19 cellular contexts compared by ENCODE assay signal in genomic region chr17:74464730-74465377, GRCh38. TPM values are rescaled to one million over a fixed set of nuclear protein-coding genes. Genes with fewer than 3 reads are reported as not detected.
DNase-seq lines count a peak whose midpoint lies in the region; ATAC-seq, FAIRE-seq and TF ChIP-seq lines count a peak whose summit lies in the region.
"Had no signal": no experiment of that assay in that cellular context is flagged by ENCODE, and none has a peak within 500 bp of the region (broad histone marks: within the 10 kb centered on the region; RNA-seq: fewer than 3 reads in every experiment).

No MANE protein-coding gene starts in this region.

- BruUV-seq in Calu3 (replicated peaks; lab: Mats Ljungman, UMichigan): no TSS peak

- no peak overlapping the region; the same call in 1 of the 2 replicates for H4K8ac ChIP-seq in H1 (ENCODE audit: extremely low read depth, insufficient read depth, low read length)

- H3K9me3 ChIP-seq in right atrium auricular region (no peaks in the 10 kb centered on the region), H1 (ENCODE audit: insufficient read depth in 2 of 2, low read depth in 1 of 2, low read length in 1 of 2) (no peaks in the 10 kb centered on the region)

- no peaks in the 10 kb centered on the region for H3K4me1 Mint-ChIP-seq in Calu3 (ENCODE audit: low read depth, unreplicated experiment)

- H3K36me3 Mint-ChIP-seq in Calu3 (ENCODE audit: insufficient read depth, unreplicated experiment): no peaks in the 10 kb centered on the region

- no peak overlapping the region for H3K4ac ChIP-seq in H1 (replicated peaks; ENCODE audit: insufficient read length, low read depth, low read length)

- H3K9ac ChIP-seq in H1 (replicated peaks in 1 of 4; ENCODE audit: extremely low read depth in 1 of 4, low read depth in 3 of 4, low read length in 3 of 4): no peak overlapping the region

- no peak for TF ChIP-seq EP300 in H1 (IDR thresholded peaks at IDR 0.05; ENCODE audit: borderline replicate concordance in 1 of 2, low read depth in 2 of 2, low read length in 2 of 2)

- H3K27me3 ChIP-seq in right atrium auricular region (peaks cover 0 to 4% of the 10 kb centered on the region in 2 donors), H1 (replicated peaks in 1 of 4; ENCODE audit: control insufficient read depth in 3 of 4, extremely low read depth in 1 of 4, insufficient read depth in 3 of 4, low read length in 3 of 4) (peaks cover 3 to 25% (median 22%) of the 10 kb centered on the region in 4 experiments)

- TF ChIP-seq POLR2A in H1 (IDR thresholded peaks at IDR 0.05; ENCODE audit: control extremely low read depth in 1 of 2, low read depth in 2 of 2, low read length in 2 of 2): no peak

- intact Hi-C loops in left ventricle myocardium superior (cut with micrococcal nuclease) (no loop called here), Calu3 (cut with micrococcal nuclease; ENCODE audit: unreplicated experiment) (no loop called here)

- no peak overlapping the region for H2AFZ ChIP-seq in H1 (ENCODE audit: low read length)

- no peak for TF ChIP-seq CTCF in right atrium auricular region (IDR thresholded peaks at IDR 0.05)
- TF ChIP-seq CTCF in H1 (IDR thresholded peaks at IDR 0.05; ENCODE audit: control extremely low read depth in 1 of 3, insufficient read depth in 1 of 3, low read depth in 1 of 3, low read length in 3 of 3): no peak
- no peak for TF ChIP-seq CTCF in Calu3 (IDR thresholded peaks at IDR 0.05; ENCODE audit: unreplicated experiment)

- no peak overlapping the region; a peak in 1 of 4 replicates for H3K4me2 ChIP-seq in H1 (ENCODE audit: insufficient read depth in 1 of 2, low read depth in 2 of 2, low read length in 2 of 2)

- FAIRE-seq in HTR-8/SVneo (lab: Jason Lieb, UNC) (peak; percentile 100), H1 (lab: Jason Lieb, UNC) (no peak)
- FAIRE-seq: A204.1, G401.6 had no signal

- H3K23ac ChIP-seq in H1 (ENCODE audit: insufficient read length): no peak overlapping the region

- peak overlapping the region; percentile 8 for H4K91ac ChIP-seq in H1 (replicated peaks; ENCODE audit: insufficient read length, low read length)

- no peak overlapping the region for H3K14ac ChIP-seq in H1 (ENCODE audit: insufficient read length)

- H2AK5ac ChIP-seq in H1 (ENCODE audit: low read depth, low read length): peak overlapping the region; percentile 79

- H3K4me3 ChIP-seq in right atrium auricular region (no peak overlapping the region), H1 (ENCODE audit: extremely low read depth in 1 of 4, insufficient read depth in 2 of 4, low read depth in 3 of 4, low read length in 4 of 4) (no peak overlapping the region)

- H3K4me1 ChIP-seq in right atrium auricular region (peaks cover 0 to 4% of the 10 kb centered on the region in 2 donors), H1 (replicated peaks in 1 of 4; ENCODE audit: control insufficient read depth in 3 of 4, insufficient read depth in 4 of 4, low read length in 3 of 4) (peaks cover 0 to 9% (median 2%) of the 10 kb centered on the region in 4 experiments; a peak in 2 of 7 replicates)

- TF ChIP-seq RAD21 in H1 (IDR thresholded peaks at IDR 0.05 in 1 of 2, conservative IDR thresholded peaks at IDR 0.05 in 1 of 2; ENCODE audit: low read depth in 2 of 2, low read length in 2 of 2): no peak

- peaks cover 26% of the 10 kb centered on the region for H3K23me2 ChIP-seq in H1 (ENCODE audit: low read depth, low read length)

- H4K20me1 ChIP-seq in H1 (replicated peaks in 1 of 2; ENCODE audit: control insufficient read depth in 1 of 2, insufficient read depth in 2 of 2, low read length in 2 of 2): peaks cover 0 to 8% of the 10 kb centered on the region in 2 experiments

- POLR2A ChIA-PET in H1 (lab: Charles Lee; ENCODE audit: partially characterized antibody): no interaction called here

- H2BK12ac ChIP-seq in H1 (ENCODE audit: low read depth, low read length): 0 out of 2 replicates have a peak overlapping the region, but pooled peaks have one; percentile 12

- H2BK15ac ChIP-seq in H1 (ENCODE audit: low read length): peak overlapping the region; percentile 3; the same call in 1 of the 2 replicates

- peaks cover 14% of the 10 kb centered on the region for H3K27me3 Mint-ChIP-seq in Calu3 (ENCODE audit: unreplicated experiment)

- ATAC-seq in left ventricle myocardium superior (no peak), HG03175 (IDR thresholded peaks at IDR 0.05; ENCODE audit: unreplicated experiment) (no peak)
- ATAC-seq: PC-3, SK-N-SH treated with all-trans-retinoic acid at 6 μM for 48 hours had no signal

- no peak overlapping the region for H3K27ac ChIP-seq in right atrium auricular region
- no peak overlapping the region for H3K27ac ChIP-seq in H1 (ENCODE audit: low read depth, low read length)

- CTCF ChIA-PET in H1 (lab: Charles Lee; ENCODE audit: partially characterized antibody) (interaction anchor here (0.9 to 1.3 kb wide), 3 partner anchors 9 to 107 kb away, joined by 3 to 4 read pairs (median 4); no protein-coding TSS in a partner anchor), Calu3 (lab: Charles Lee) (interaction anchor here (1.0 to 1.1 kb wide), 2 partner anchors 68 to 86 kb away, joined by 3 to 4 read pairs; no protein-coding TSS in a partner anchor)

- no peaks in the 10 kb centered on the region for H3K79me2 ChIP-seq in H1 (ENCODE audit: control insufficient read depth in 1 of 2, insufficient read depth in 2 of 2, low read length in 2 of 2)

- no peaks in the 10 kb centered on the region for H3K9me3 Mint-ChIP-seq in Calu3 (ENCODE audit: low read depth, unreplicated experiment)
- H3K9me3 Mint-ChIP-seq: CD14-positive monocyte had no signal

- H3K56ac ChIP-seq in H1 (replicated peaks; ENCODE audit: insufficient read length, low read depth, low read length): peak overlapping the region; percentile 96

- no peak overlapping the region for H4K5ac ChIP-seq in H1 (ENCODE audit: insufficient read length, low read depth, low read length)

- H3K18ac ChIP-seq in H1 (ENCODE audit: extremely low read depth, low read length): no peak overlapping the region

- no peak overlapping the region for H3K4me3 Mint-ChIP-seq in Calu3 (ENCODE audit: low read depth, unreplicated experiment)
- H3K4me3 Mint-ChIP-seq: CD14-positive monocyte had no signal

- H3K36me3 ChIP-seq in right atrium auricular region (no peaks in the 10 kb centered on the region), H1 (ENCODE audit: control insufficient read depth in 2 of 4, insufficient read depth in 4 of 4, low read length in 3 of 4) (no peaks in the 10 kb centered on the region)

- WGBS in H1 (ENCODE audit: extremely low coverage in 1 of 2, insufficient coverage in 1 of 2, insufficient read length in 1 of 2, insufficient replicate concordance in 2 of 2, low coverage in 1 of 2, low lambda C conversion rate in 2 of 2, missing lambda C conversion rate in 1 of 2), 2 experiments: 89 to 100% methylated on average over 1 to 7 of the region's 7 CpGs

- H2BK120ac ChIP-seq in H1 (replicated peaks; ENCODE audit: low read depth, low read length): no peak overlapping the region

- peak; percentile 15 for DNase-seq in left ventricle myocardium superior
- DNase-seq in right atrium auricular region (ENCODE audit: low spot score): no peak
- DNase-seq in HTR-8/SVneo (ENCODE audit: insufficient read length, low spot score): no peak
- DNase-seq in H1 (ENCODE audit: low read depth in 1 of 2, low spot score in 2 of 2): no peak
- DNase-seq in SK-N-DZ (ENCODE audit: low spot score): no peak
- DNase-seq in Calu3: no peak
- no peak for DNase-seq in hepatic stellate cell (ENCODE audit: low spot score)
- DNase-seq: DMS79, NCI-H1092, NCI-H226, NCI-H526, PC-3 had no signal

- 0 out of 2 replicates have a peak overlapping the region, but pooled peaks have one; percentile 0 for H2BK20ac ChIP-seq in H1 (ENCODE audit: low read length)

- no peak overlapping the region for H3K27ac Mint-ChIP-seq in Calu3 (ENCODE audit: unreplicated experiment)
- H3K27ac Mint-ChIP-seq: CD14-positive monocyte had no signal

- H2BK5ac ChIP-seq in H1 (ENCODE audit: low read depth, low read length): no peak overlapping the region; the same call in 1 of the 2 replicates

- H3K79me1 ChIP-seq in H1 (ENCODE audit: low read depth, low read length): no peaks in the 10 kb centered on the region

TF ChIP-seq in H1, 55 proteins besides CTCF, POLR2A, EP300 and RAD21 (continues in another document):
- no peak for TF ChIP-seq POU5F1 (IDR thresholded peaks at IDR 0.05; ENCODE audit: low read depth, low read length)
- TF ChIP-seq RBBP5 (IDR thresholded peaks at IDR 0.05; ENCODE audit: borderline replicate concordance, low read depth, low read length): no peak
- TF ChIP-seq MAX (IDR thresholded peaks at IDR 0.05): no peak

RNA-seq across cellular contexts. Expression of gene CD300A, which starts 1.6 kb away (rescaled TPM):
- 1.9 TPM for total RNA-seq in left ventricle myocardium superior
- total RNA-seq in right atrium auricular region: 1 to 10 TPM; 2.0 to 7.8 TPM
- 0.46 and 0.52 TPM in 2 replicates for total RNA-seq in H1 (2021; fragmentation: NEBNext Ultra II Directional; extraction: Animal tissue kit (Norgen Biotek cat#: 25700))
- 1.3 and 1.6 TPM in 2 replicates for polyA plus RNA-seq in H1 (2011; rRNA removed)
- 1.5 TPM for polyA plus RNA-seq in H1 (2011; cell fraction: cytosol; rRNA removed)
- 2.0 TPM for polyA plus RNA-seq in H1 (2011; cell fraction: nucleus; rRNA removed)
- polyA plus RNA-seq in H1 (2012, experiment 1 of 2): 0.75 to 2.2 TPM (median 1.1 TPM) in 4 replicates
- 0.81 TPM for polyA plus RNA-seq in H1 (2012, experiment 2 of 2)
- 1.2 TPM for polyA plus RNA-seq in H1 (2013, experiment 1 of 2)
- 1.2 TPM for polyA plus RNA-seq in H1 (2013, experiment 2 of 2)
- 1.2 and 1.8 TPM in 2 replicates for polyA minus RNA-seq in H1 (2011; rRNA and poly(A)+ RNA removed)
- not detected for polyA minus RNA-seq in H1 (2011; cell fraction: cytosol; rRNA and poly(A)+ RNA removed)
- 0.30 TPM for polyA minus RNA-seq in H1 (2011; cell fraction: nucleus; rRNA and poly(A)+ RNA removed)
- not detected in 2 replicates for polyA plus RNA-seq in SK-N-DZ (2014; cell fraction: cytosol; rRNA removed)
- not detected in 2 replicates for polyA plus RNA-seq in SK-N-DZ (2014; cell fraction: nucleus; rRNA removed)
- total RNA-seq in Calu3 (2022): 0.45 TPM in 1 of 2 replicates, not detected in the other
- total RNA-seq: H4, HT-29, PC-3 had no signal

RNA-seq across cellular contexts. Expression of gene GPRC5C, which starts 33.0 kb away (rescaled TPM):
- total RNA-seq in left ventricle myocardium superior (34.4 TPM), right atrium auricular region (10 to 100 TPM; 39.0 to 48.0 TPM), Calu3 (2022) (37.3 and 48.7 TPM in 2 replicates)
- total RNA-seq in H1 (2021; fragmentation: NEBNext Ultra II Directional; extraction: Animal tissue kit (Norgen Biotek cat#: 25700)): 17.1 and 18.3 TPM in 2 replicates
- 55.8 and 58.7 TPM in 2 replicates for polyA plus RNA-seq in H1 (2011; rRNA removed)
- polyA plus RNA-seq in H1 (2011; cell fraction: cytosol; rRNA removed): 47.4 TPM
- polyA plus RNA-seq in H1 (2011; cell fraction: nucleus; rRNA removed): 60.7 TPM
- 8.3 to 26.4 TPM (median 23.9 TPM) in 4 replicates for polyA plus RNA-seq in H1 (2012, experiment 1 of 2)
- polyA plus RNA-seq in H1 (2012, experiment 2 of 2): 21.0 TPM
- polyA plus RNA-seq in H1 (2013, experiment 1 of 2): 21.4 TPM
- polyA plus RNA-seq in H1 (2013, experiment 2 of 2): 20.6 TPM
- polyA minus RNA-seq in H1 (2011; rRNA and poly(A)+ RNA removed): 23.1 and 27.5 TPM in 2 replicates
- polyA minus RNA-seq in H1 (2011; cell fraction: cytosol; rRNA and poly(A)+ RNA removed): 29.0 TPM
- polyA minus RNA-seq in H1 (2011; cell fraction: nucleus; rRNA and poly(A)+ RNA removed): 19.2 TPM
- 0.30 TPM in 1 of 2 replicates, not detected in the other for polyA plus RNA-seq in SK-N-DZ (2014; cell fraction: cytosol; rRNA removed)
- polyA plus RNA-seq in SK-N-DZ (2014; cell fraction: nucleus; rRNA removed): not detected in 2 replicates
